In genomic region chr2:204110250-204111183, GRCh38 we compare ENCODE assay signal across 8 cellular contexts.
DNase-seq lines count a peak whose midpoint lies in the region; ATAC-seq and TF ChIP-seq lines count a peak whose summit lies in the region.

No MANE protein-coding gene starts in this region.

- H3K27me3 Mint-ChIP-seq in activated CD8-positive, alpha-beta T cell treated with anti-CD3 and anti-CD28 coated beads for 36 hours: peaks cover 4% of the 10 kb centered on the region

- H3K27ac ChIP-seq in breast epithelium: peak overlapping the region; percentile 65 to 68
- H3K27ac ChIP-seq in mammary epithelial cell (ENCODE audit: insufficient read depth, low read depth, low read length): no peak overlapping the region

- H3K4me3 ChIP-seq in breast epithelium (no peak overlapping the region), mammary epithelial cell (replicated peaks in 1 of 3; ENCODE audit: insufficient read depth in 1 of 3, low read depth in 2 of 3, low read length in 3 of 3) (no peak overlapping the region), fibroblast of villous mesenchyme (ENCODE audit: low read depth, low read length) (no peak overlapping the region)

- no peak overlapping the region for H3K9ac ChIP-seq in mammary epithelial cell (ENCODE audit: insufficient read depth, low read length)

- DNase-seq in breast epithelium (ENCODE audit: low spot score in 2 of 2) (no peak), mammary epithelial cell (no peak), fibroblast of villous mesenchyme (ENCODE audit: low read depth) (peak; percentile 68), occipital lobe (lab: John Stamatoyannopoulos, UW) (no peak), NCI-H1105 treated with DMSO at 0.1 percent for 48 hours (lab: John Stamatoyannopoulos, UW) (no peak)
- DNase-seq in activated CD8-positive, alpha-beta T cell treated with anti-CD3 and anti-CD28 coated beads for 36 hours: peak; percentile 90
- peak; percentile 15 for DNase-seq in stimulated activated CD8-positive, alpha-beta memory T cell treated with anti-CD3 and anti-CD28 coated beads, Interleukin-12 subunit alpha, Interleukin-12 subunit beta, amount 100 ng/mL, for 4 hours (ENCODE audit: low read depth)

- no peak overlapping the region for H2AFZ ChIP-seq in mammary epithelial cell (ENCODE audit: low read depth, low read length)

- H3K4me2 ChIP-seq in mammary epithelial cell (ENCODE audit: insufficient read depth, low read depth, low read length): no peak overlapping the region

- no TSS peak for BruUV-seq in mammary epithelial cell (replicated peaks; lab: Mats Ljungman, UMichigan)

- no peaks in the 10 kb centered on the region for H3K27me3 ChIP-seq in breast epithelium
- peaks cover 4% of the 10 kb centered on the region for H3K27me3 ChIP-seq in mammary epithelial cell (ENCODE audit: insufficient read depth, low read length)

- H3K36me3 ChIP-seq in breast epithelium (no peaks in the 10 kb centered on the region), mammary epithelial cell (ENCODE audit: insufficient read depth, low read length) (no peaks in the 10 kb centered on the region)

- intact Hi-C loops in breast epithelium (cut with DNase I; ENCODE audit: low total_unique reads): loop anchor here (5.0 kb wide), 1 partner anchor 868 kb away; no protein-coding TSS in a partner anchor
- intact Hi-C loops in mammary epithelial cell (cut with micrococcal nuclease): no loop called here
- intact Hi-C loops in activated CD8-positive, alpha-beta T cell treated with anti-CD3 and anti-CD28 coated beads for 36 hours (cut with micrococcal nuclease): loop anchor here (5.0 kb wide), 1 partner anchor 37 kb away; no protein-coding TSS in a partner anchor

- H3K36me3 Mint-ChIP-seq in activated CD8-positive, alpha-beta T cell treated with anti-CD3 and anti-CD28 coated beads for 36 hours (ENCODE audit: low read depth): no peaks in the 10 kb centered on the region

- no peaks in the 10 kb centered on the region for H3K9me3 Mint-ChIP-seq in activated CD8-positive, alpha-beta T cell treated with anti-CD3 and anti-CD28 coated beads for 36 hours

- CTCF ChIA-PET in mammary epithelial cell (lab: Charles Lee; ENCODE audit: low non-redundant PET): no interaction called here
- CTCF ChIA-PET in activated CD8-positive, alpha-beta T cell treated with anti-CD3 and anti-CD28 coated beads for 36 hours (lab: Charles Lee): interaction anchor here (0.8 to 10.1 kb wide), 4 partner anchors 42 to 182 kb away, joined by 3 to 82 read pairs (median 4); no protein-coding TSS in a partner anchor

- H3K79me2 ChIP-seq in mammary epithelial cell (ENCODE audit: insufficient read depth, low read length): no peaks in the 10 kb centered on the region

- 71% methylated on average over 11 of the region's 11 CpGs for WGBS in mammary epithelial cell (ENCODE audit: low coverage, missing lambda C conversion rate)

- no peaks in the 10 kb centered on the region for H3K9me3 ChIP-seq in breast epithelium
- H3K9me3 ChIP-seq in mammary epithelial cell (replicated peaks; ENCODE audit: insufficient read depth, low read length): no peaks in the 10 kb centered on the region

- no peaks in the 10 kb centered on the region for H4K20me1 ChIP-seq in mammary epithelial cell (ENCODE audit: insufficient read depth, low read length)

- POLR2A ChIA-PET in activated CD8-positive, alpha-beta T cell treated with anti-CD3 and anti-CD28 coated beads for 36 hours (lab: Charles Lee): interaction anchor here (0.6 to 0.8 kb wide), 3 partner anchors 99 to 165 kb away, joined by 3 read pairs; no protein-coding TSS in a partner anchor

- in situ Hi-C loops in mammary epithelial cell (cut with MboI; ENCODE audit: low sequenced_read_pairs in 2 of 2): no loop called here

- H3K4me3 Mint-ChIP-seq in activated CD8-positive, alpha-beta T cell treated with anti-CD3 and anti-CD28 coated beads for 36 hours: peak overlapping the region; percentile 62

- no peak for TF ChIP-seq POLR2A in breast epithelium (IDR thresholded peaks at IDR 0.05)

- dilution Hi-C loops in mammary epithelial cell (cut with HindIII; ENCODE audit: low sequenced_read_pairs): no loop called here

- ATAC-seq in HG03460 (IDR thresholded peaks at IDR 0.05; ENCODE audit: unreplicated experiment): peak; percentile 90
- ATAC-seq in activated CD8-positive, alpha-beta T cell treated with anti-CD3 and anti-CD28 coated beads for 36 hours: peak; percentile 64

- TF ChIP-seq CTCF in breast epithelium (IDR thresholded peaks at IDR 0.05) (no peak), mammary epithelial cell (conservative IDR thresholded peaks at IDR 0.05 in 1 of 2, IDR thresholded peaks at IDR 0.05 in 1 of 2; ENCODE audit: extremely low read depth in 1 of 2, insufficient read depth in 1 of 2, low read depth in 1 of 2, low read length in 2 of 2) (no peak), fibroblast of villous mesenchyme (IDR thresholded peaks at IDR 0.05; ENCODE audit: insufficient read depth, low read depth, low read length) (no peak)
- TF ChIP-seq CTCF in activated CD8-positive, alpha-beta T cell treated with anti-CD3 and anti-CD28 coated beads for 36 hours (IDR thresholded peaks at IDR 0.05): no peak

- H3K27ac Mint-ChIP-seq in activated CD8-positive, alpha-beta T cell treated with anti-CD3 and anti-CD28 coated beads for 36 hours: peak overlapping the region; percentile 92

- no peaks in the 10 kb centered on the region for H3K4me1 ChIP-seq in breast epithelium
- H3K4me1 ChIP-seq in mammary epithelial cell (ENCODE audit: insufficient read depth, low read length): no peaks in the 10 kb centered on the region

- peaks cover 73% of the 10 kb centered on the region for H3K4me1 Mint-ChIP-seq in activated CD8-positive, alpha-beta T cell treated with anti-CD3 and anti-CD28 coated beads for 36 hours (ENCODE audit: low read depth)

Comparison
In these comparisons a context has a peak if more than half of its experiments do, and no peak if none do; other contexts are left out.
1. DNase-seq: peak in activated CD8-positive, alpha-beta T cell treated with anti-CD3 and anti-CD28 coated beads for 36 hours (single experiment), fibroblast of villous mesenchyme (single experiment) and stimulated activated CD8-positive, alpha-beta memory T cell treated with anti-CD3 and anti-CD28 coated beads, Interleukin-12 subunit alpha, Interleukin-12 subunit beta, amount 100 ng/mL, for 4 hours (single experiment); none in breast epithelium (0 of 2), mammary epithelial cell (single experiment), occipital lobe (single experiment) and NCI-H1105 treated with DMSO at 0.1 percent for 48 hours (single experiment).